Comparison of ENCODE assay signal across 12 cellular contexts in genomic region chr1:28296401-28297220, GRCh38. TPM values are rescaled to one million over a fixed set of nuclear protein-coding genes. Genes with fewer than 3 reads are reported as not detected.
DNase-seq lines count a peak whose midpoint lies in the region; ATAC-seq, FAIRE-seq and TF ChIP-seq lines count a peak whose summit lies in the region.
"Had no signal": no experiment of that assay in that cellular context is flagged by ENCODE, and none has a peak within 500 bp of the region (broad histone marks: within the 10 kb centered on the region; RNA-seq: fewer than 3 reads in every experiment).

No MANE protein-coding gene starts in this region.

- CTCF ChIA-PET in HEK293 (lab: Yijun Ruan, JAX), result interaction anchor here (1.7 kb wide), 1 partner anchor 8 kb away, joined by 3 read pairs; no protein-coding TSS in a partner anchor

- in situ Hi-C loops in SK-MEL-5 (cut with HindIII; ENCODE audit: low pct_unique_long_range_greater_than_20kb, low sequenced_read_pairs), result no loop called here

- H3K36me3 Mint-ChIP-seq in activated naive CD8-positive, alpha-beta T cell treated with anti-CD3 and anti-CD28 coated beads, Interleukin-2, amount 50 U/mL, for 24 hours (ENCODE audit: low read depth), result no peaks in the 10 kb centered on the region

- no peak overlapping the region for H3K27ac Mint-ChIP-seq in activated naive CD8-positive, alpha-beta T cell treated with anti-CD3 and anti-CD28 coated beads, Interleukin-2, amount 50 U/mL, for 24 hours

- H3K9me3 Mint-ChIP-seq in activated naive CD8-positive, alpha-beta T cell treated with anti-CD3 and anti-CD28 coated beads, Interleukin-2, amount 50 U/mL, for 24 hours, result no peaks in the 10 kb centered on the region

- TF ChIP-seq CTCF in HEK293 (tag by site-specific recombination; IDR thresholded peaks at IDR 0.05), result no peak

- peak; percentile 56 for DNase-seq in SK-MEL-5 (ENCODE audit: low read depth, low spot score)
- DNase-seq in iPS DF 19.7 (ENCODE audit: low read depth, low spot score), result peak; percentile 83
- DNase-seq in renal cortical epithelial cell (ENCODE audit: low read depth), result peak; percentile 90
- no peak for DNase-seq in pons (ENCODE audit: low spot score)
- DNase-seq in GM12891 (ENCODE audit: insufficient read length, low spot score), result no peak
- no peak for DNase-seq in NCI-H2107 treated with DMSO at 0.1 percent for 48 hours (lab: John Stamatoyannopoulos, UW; ENCODE audit: unreplicated experiment)
- no peak for DNase-seq in activated naive CD8-positive, alpha-beta T cell treated with anti-CD3 and anti-CD28 coated beads, Interleukin-2, amount 50 U/mL, for 24 hours
- DNase-seq: activated CD4-positive, alpha-beta T cell treated with anti-CD3 and anti-CD28 coated beads for 1 hour; NCI-H2081; stimulated activated naive CD4-positive, alpha-beta T cell treated with Interleukin-2 at 50 U/mL for 16 hours had no signal

- no peaks in the 10 kb centered on the region; a peak in 1 of 3 replicates for H3K36me3 ChIP-seq in HEK293 (ENCODE audit: control insufficient read depth in 2 of 2, insufficient read depth in 1 of 2, low read length in 2 of 2)

- ATAC-seq in activated naive CD8-positive, alpha-beta T cell treated with anti-CD3 and anti-CD28 coated beads, Interleukin-2, amount 50 U/mL, for 24 hours, result no peak

- TF ChIP-seq POLR2A in GM12891 (IDR thresholded peaks at IDR 0.05; ENCODE audit: low read depth, low read length), result no peak

- no peak for FAIRE-seq in GM12891 (lab: Jason Lieb, UNC)
- FAIRE-seq: colon had no signal

- peak overlapping the region; percentile 16 for H3K4me3 ChIP-seq in HEK293 (ENCODE audit: low read depth, low read length)

- no peak overlapping the region for H3K4me3 Mint-ChIP-seq in activated naive CD8-positive, alpha-beta T cell treated with anti-CD3 and anti-CD28 coated beads, Interleukin-2, amount 50 U/mL, for 24 hours

- peaks cover 10% of the 10 kb centered on the region for H3K4me1 ChIP-seq in HEK293 (ENCODE audit: control insufficient read depth, insufficient read depth, low read length)

- no peaks in the 10 kb centered on the region for H3K4me1 Mint-ChIP-seq in activated naive CD8-positive, alpha-beta T cell treated with anti-CD3 and anti-CD28 coated beads, Interleukin-2, amount 50 U/mL, for 24 hours

- H3K9me3 ChIP-seq in HEK293 (ENCODE audit: control insufficient read depth, insufficient read depth, low read depth, low read length), result no peaks in the 10 kb centered on the region

- H3K27ac ChIP-seq in HEK293 (ENCODE audit: extremely low read depth, low read depth, low read length), result peak overlapping the region; percentile 21; the same call in 1 of the 2 replicates

- POLR2A ChIA-PET in HEK293 (lab: Yijun Ruan, JAX), result interaction anchor here (0.6 kb wide), 1 partner anchor 41 kb away, joined by 9 read pairs; no protein-coding TSS in a partner anchor

- no peaks in the 10 kb centered on the region for H3K27me3 Mint-ChIP-seq in activated naive CD8-positive, alpha-beta T cell treated with anti-CD3 and anti-CD28 coated beads, Interleukin-2, amount 50 U/mL, for 24 hours

TF ChIP-seq in HEK293, 187 proteins besides CTCF, POLR2A, EP300 and RAD21 (continues in another document):
- TF ChIP-seq ZNF629 (tag by site-specific recombination; IDR thresholded peaks at IDR 0.05) (peak; percentile 21; the same call in 1 of the 2 replicates), KLF10 (tag by site-specific recombination; IDR thresholded peaks at IDR 0.05) (no peak), ZNF548 (tag by site-specific recombination; IDR thresholded peaks at IDR 0.05) (no peak), SP7 (tag by site-specific recombination; IDR thresholded peaks at IDR 0.05) (peak; percentile 71), ZNF37A (tag by site-specific recombination; IDR thresholded peaks at IDR 0.05) (no peak), SCRT2 (tag by site-specific recombination; IDR thresholded peaks at IDR 0.05) (peak; percentile 70; the same call in 1 of the 2 replicates), ZNF362 (tag by site-specific recombination; IDR thresholded peaks at IDR 0.05) (no peak), GLIS1 (tag by site-specific recombination; IDR thresholded peaks at IDR 0.05) (peak; percentile 79), ZNF292 (tag by site-specific recombination; IDR thresholded peaks at IDR 0.05; ENCODE audit: borderline replicate concordance, low read depth) (no peak), ZNF335 (tag by site-specific recombination; conservative IDR thresholded peaks at IDR 0.05) (peak; percentile 59), ZBTB8A (tag by site-specific recombination; IDR thresholded peaks at IDR 0.05) (no peak), ZNF366 (tag by site-specific recombination; conservative IDR thresholded peaks at IDR 0.05) (no peak), ZIC2 (tag by site-specific recombination; IDR thresholded peaks at IDR 0.05) (peak; percentile 87), ZNF114 (tag by site-specific recombination; IDR thresholded peaks at IDR 0.05) (no peak), ZNF202 (tag by site-specific recombination; IDR thresholded peaks at IDR 0.05; ENCODE audit: borderline replicate concordance) (no peak)

TF ChIP-seq in GM12891, 5 proteins besides CTCF, POLR2A, EP300 and RAD21:
- TF ChIP-seq PAX5 (IDR thresholded peaks at IDR 0.05; ENCODE audit: insufficient read depth, low read length, severe bottlenecking), result no peak

RNA-seq across cellular contexts. Expression of gene MED18, which starts 32.2 kb away (rescaled TPM):
- total RNA-seq in SK-MEL-5 (2014; rRNA removed; shearing (Covaris generic)), result 14.4 and 19.0 TPM in 2 replicates
- 9.0 and 11.5 TPM in 2 replicates for polyA plus RNA-seq in SK-MEL-5 (2015; cell fraction: cytosol; rRNA removed)
- polyA plus RNA-seq in SK-MEL-5 (2015; cell fraction: nucleus; rRNA removed), result 4.6 and 16.6 TPM in 2 replicates
- total RNA-seq in renal cortical epithelial cell, result 37.5 and 38.2 TPM in 2 replicates
- 14.4 TPM for polyA plus RNA-seq in GM12891 (2012; ENCODE audit: low read depth, missing spikeins)

RNA-seq across cellular contexts. Expression of gene SESN2, which starts 37.3 kb away (rescaled TPM):
- 33.5 and 43.1 TPM in 2 replicates for total RNA-seq in SK-MEL-5 (2014; rRNA removed; shearing (Covaris generic))
- 89.7 and 99.2 TPM in 2 replicates for polyA plus RNA-seq in SK-MEL-5 (2015; cell fraction: cytosol; rRNA removed)
- polyA plus RNA-seq in SK-MEL-5 (2015; cell fraction: nucleus; rRNA removed), result 63.3 and 64.8 TPM in 2 replicates
- total RNA-seq in renal cortical epithelial cell, result 35.4 and 42.1 TPM in 2 replicates
- polyA plus RNA-seq in GM12891 (2012; ENCODE audit: low read depth, missing spikeins), result 17.4 TPM

Comparison
In these comparisons a context has a peak if more than half of its experiments do, and no peak if none do; other contexts are left out.
1. DNase-seq: peak in SK-MEL-5 (single experiment), iPS DF 19.7 (single experiment) and renal cortical epithelial cell (single experiment); none in pons (single experiment), GM12891 (single experiment), NCI-H2107 treated with DMSO at 0.1 percent for 48 hours (single experiment) and activated naive CD8-positive, alpha-beta T cell treated with anti-CD3 and anti-CD28 coated beads, Interleukin-2, amount 50 U/mL, for 24 hours (single experiment).